In genomic region chr16:64280317-64280716, GRCh38 we compare ENCODE assay signal across 22 cellular contexts.
"Had no signal": no experiment of that assay in that cellular context is flagged by ENCODE, and none has a peak within 500 bp of the region (broad histone marks: within the 10 kb centered on the region; RNA-seq: fewer than 3 reads in every experiment).

No MANE protein-coding gene starts in this region.

- H3K4me2 ChIP-seq: hepatocyte had no signal

- H3K27ac ChIP-seq: coronary artery, hepatocyte, neutrophil, psoas muscle, spleen, thoracic aorta, transverse colon had no signal

- H3K4me3 Mint-ChIP-seq: naive B cell; nephron progenitor cell; stimulated activated memory B cell treated with anti-CD40 and anti-IgM and Interleukin-4, amounts not matched to agents 10 μg/mL and 1 μg/mL and 100 μg/mL, for 72 hours; stimulated activated naive CD8-positive, alpha-beta T cell treated with anti-CD3 and anti-CD28 coated beads, Interleukin-15, Interleukin-2, amounts not matched to agents 100 ng/mL and 50 ng/mL, for 24 hours had no signal

- H3K9me3 ChIP-seq: neutrophil, thoracic aorta, transverse colon had no signal

- H3K36me3 ChIP-seq: neutrophil, spleen, thoracic aorta, transverse colon had no signal

- H3K4me1 ChIP-seq: psoas muscle, spleen, transverse colon had no signal

- H3K4me1 Mint-ChIP-seq: naive B cell; nephron progenitor cell; stimulated activated memory B cell treated with anti-CD40 and anti-IgM and Interleukin-4, amounts not matched to agents 10 μg/mL and 1 μg/mL and 100 μg/mL, for 72 hours had no signal

- H3K27me3 Mint-ChIP-seq: naive B cell; stimulated activated memory B cell treated with anti-CD40 and anti-IgM and Interleukin-4, amounts not matched to agents 10 μg/mL and 1 μg/mL and 100 μg/mL, for 72 hours; stimulated activated naive CD8-positive, alpha-beta T cell treated with anti-CD3 and anti-CD28 coated beads, Interleukin-15, Interleukin-2, amounts not matched to agents 100 ng/mL and 50 ng/mL, for 24 hours had no signal

- DNase-seq: effector CD8-positive, alpha-beta T cell; foreskin melanocyte; head of caudate nucleus; left colon; left ventricle myocardium superior; mesenchymal stem cell; naive B cell; nephron progenitor cell; psoas muscle; retina; spleen; stimulated activated CD4-positive, alpha-beta T cell treated with anti-CD3 and anti-CD28 coated beads, Interleukin-15, amount 100 ng/mL, for 24 hours; stimulated activated CD4-positive, alpha-beta T cell treated with anti-CD3 and anti-CD28 coated beads, Interleukin-1b, Interleukin-23, amount 100 ng/mL, for 48 hours; stimulated activated CD4-positive, alpha-beta T cell treated with anti-CD3 and anti-CD28 coated beads, Interleukin-4, amount 100 ng/mL, for 24 hours; transverse colon had no signal

- H3K9me3 Mint-ChIP-seq: nephron progenitor cell had no signal

- H2AFZ ChIP-seq: hepatocyte had no signal

- H3K27ac Mint-ChIP-seq: nephron progenitor cell; stimulated activated memory B cell treated with anti-CD40 and anti-IgM and Interleukin-4, amounts not matched to agents 10 μg/mL and 1 μg/mL and 100 μg/mL, for 72 hours; stimulated activated naive CD8-positive, alpha-beta T cell treated with anti-CD3 and anti-CD28 coated beads, Interleukin-15, Interleukin-2, amounts not matched to agents 100 ng/mL and 50 ng/mL, for 24 hours had no signal

- H3K4me3 ChIP-seq: coronary artery, hepatocyte, lung, psoas muscle, spleen, thoracic aorta, transverse colon had no signal

- H3K36me3 Mint-ChIP-seq: naive B cell; stimulated activated memory B cell treated with anti-CD40 and anti-IgM and Interleukin-4, amounts not matched to agents 10 μg/mL and 1 μg/mL and 100 μg/mL, for 72 hours had no signal

- H3K79me2 ChIP-seq: hepatocyte had no signal

- H3K27me3 ChIP-seq: hepatocyte, neutrophil, spleen, transverse colon had no signal
